Comparison of ENCODE assay signal across 1 cellular context in genomic region chr12:111600296-111600562, GRCh38.
TF ChIP-seq lines count a peak whose summit lies in the region.

No MANE protein-coding gene starts in this region.

TF ChIP-seq in HepG2, 621 proteins besides CTCF, POLR2A, EP300 and RAD21 (continued from another document and continues in another):
- TF ChIP-seq ZNF687 (CRISPR knock-in tag; IDR thresholded peaks at IDR 0.05) (no peak), ZNF362 (CRISPR knock-in tag; IDR thresholded peaks at IDR 0.05; ENCODE audit: borderline replicate concordance) (peak; percentile 84), ZBTB21 (CRISPR knock-in tag; IDR thresholded peaks at IDR 0.05) (no peak), ZFAT (CRISPR knock-in tag; conservative IDR thresholded peaks at IDR 0.05) (no peak), ZNF44 (CRISPR knock-in tag; IDR thresholded peaks at IDR 0.05) (no peak), AGO1 (IDR thresholded peaks at IDR 0.05; ENCODE audit: low read depth, low read length, poor library complexity, severe bottlenecking) (no peak), ZBTB8A (CRISPR knock-in tag; IDR thresholded peaks at IDR 0.05; ENCODE audit: borderline replicate concordance, low read depth) (no peak), ZFP36L1 (CRISPR knock-in tag; IDR thresholded peaks at IDR 0.05) (0 out of 2 replicates have a peak, but pooled peaks have one; percentile 25), BCL3 (CRISPR knock-in tag; IDR thresholded peaks at IDR 0.05) (no peak), ZNF879 (CRISPR knock-in tag; IDR thresholded peaks at IDR 0.05) (no peak), SOX13 (IDR thresholded peaks at IDR 0.05) (no peak), SOX13 (CRISPR knock-in tag; conservative IDR thresholded peaks at IDR 0.05 in 1 of 2, IDR thresholded peaks at IDR 0.05 in 1 of 2) (peak in 1 of 2 experiments; percentile 76; a peak in 2 of 4 replicates), MED1 (CRISPR knock-in tag; IDR thresholded peaks at IDR 0.05) (no peak; the same call in 1 of the 2 replicates), ZNF282 (IDR thresholded peaks at IDR 0.05; ENCODE audit: partially characterized antibody) (no peak), GMEB2 (CRISPR knock-in tag; IDR thresholded peaks at IDR 0.05; ENCODE audit: low read depth) (no peak), ZNF546 (CRISPR knock-in tag; conservative IDR thresholded peaks at IDR 0.05) (no peak), ZNF326 (CRISPR knock-in tag; IDR thresholded peaks at IDR 0.05; ENCODE audit: borderline replicate concordance) (no peak), SPEN (CRISPR knock-in tag; IDR thresholded peaks at IDR 0.05; ENCODE audit: low read depth) (no peak), SUZ12 (IDR thresholded peaks at IDR 0.05; ENCODE audit: low read depth, low read length) (no peak), SOX6 (IDR thresholded peaks at IDR 0.05) (no peak), SOX6 (CRISPR knock-in tag; IDR thresholded peaks at IDR 0.05) (peak; percentile 63), ZNF841 (CRISPR knock-in tag; IDR thresholded peaks at IDR 0.05; ENCODE audit: borderline replicate concordance) (no peak), HIVEP1 (CRISPR knock-in tag; IDR thresholded peaks at IDR 0.05) (no peak), ELF3 (CRISPR knock-in tag; IDR thresholded peaks at IDR 0.05) (no peak), DDIT3 (CRISPR knock-in tag; IDR thresholded peaks at IDR 0.05) (0 out of 2 replicates have a peak, but pooled peaks have one; percentile 52), ZNF598 (CRISPR knock-in tag; IDR thresholded peaks at IDR 0.05; ENCODE audit: borderline replicate concordance) (no peak), THRA (CRISPR knock-in tag; IDR thresholded peaks at IDR 0.05; ENCODE audit: borderline replicate concordance) (peak; percentile 14; the same call in 1 of the 2 replicates), ZSCAN31 (CRISPR knock-in tag; IDR thresholded peaks at IDR 0.05; ENCODE audit: low read depth) (no peak), HDAC2 (CRISPR knock-in tag; IDR thresholded peaks at IDR 0.05) (no peak), LCORL (IDR thresholded peaks at IDR 0.05) (no peak), LCORL (CRISPR knock-in tag; IDR thresholded peaks at IDR 0.05) (no peak), ZNF331 (CRISPR knock-in tag; IDR thresholded peaks at IDR 0.05) (no peak), HNF4A (CRISPR knock-in tag; IDR thresholded peaks at IDR 0.05) (peak; percentile 84), TIGD3 (CRISPR knock-in tag; IDR thresholded peaks at IDR 0.05; ENCODE audit: borderline replicate concordance) (no peak), MIXL1 (CRISPR knock-in tag; IDR thresholded peaks at IDR 0.05) (peak; percentile 69), RFXANK (CRISPR knock-in tag; IDR thresholded peaks at IDR 0.05) (peak; percentile 15; the same call in 1 of the 2 replicates), ATF1 (CRISPR knock-in tag; IDR thresholded peaks at IDR 0.05) (no peak), KMT2B (CRISPR knock-in tag; IDR thresholded peaks at IDR 0.05) (no peak; the same call in 1 of the 2 replicates), MAFK (conservative IDR thresholded peaks at IDR 0.05 in 1 of 2, IDR thresholded peaks at IDR 0.05 in 1 of 2; ENCODE audit: low read length in 2 of 2) (no peak), ZSCAN30 (CRISPR knock-in tag; IDR thresholded peaks at IDR 0.05) (no peak), SNAPC2 (CRISPR knock-in tag; IDR thresholded peaks at IDR 0.05) (no peak), ZNF562 (CRISPR knock-in tag; IDR thresholded peaks at IDR 0.05; ENCODE audit: borderline replicate concordance) (no peak), MYC (CRISPR knock-in tag; IDR thresholded peaks at IDR 0.05; ENCODE audit: borderline replicate concordance) (no peak), XBP1 (CRISPR knock-in tag; IDR thresholded peaks at IDR 0.05) (no peak), ZBTB42 (CRISPR knock-in tag; IDR thresholded peaks at IDR 0.05) (no peak), ZC3H13 (CRISPR knock-in tag; IDR thresholded peaks at IDR 0.05) (no peak), ZNF382 (CRISPR knock-in tag; IDR thresholded peaks at IDR 0.05; ENCODE audit: borderline replicate concordance) (no peak), GABPA (IDR thresholded peaks at IDR 0.05; ENCODE audit: low read depth, low read length) (no peak), GABPA (CRISPR knock-in tag; IDR thresholded peaks at IDR 0.05; ENCODE audit: low read depth) (no peak), TRIM24 (CRISPR knock-in tag; IDR thresholded peaks at IDR 0.05) (no peak), SAP130 (CRISPR knock-in tag; IDR thresholded peaks at IDR 0.05; ENCODE audit: low read depth) (peak; percentile 45), ZNF670 (CRISPR knock-in tag; IDR thresholded peaks at IDR 0.05; ENCODE audit: borderline replicate concordance) (no peak), GATAD2A (CRISPR knock-in tag; IDR thresholded peaks at IDR 0.05) (peak; percentile 44; the same call in 1 of the 2 replicates)
- TF ChIP-seq, protein P1, sequence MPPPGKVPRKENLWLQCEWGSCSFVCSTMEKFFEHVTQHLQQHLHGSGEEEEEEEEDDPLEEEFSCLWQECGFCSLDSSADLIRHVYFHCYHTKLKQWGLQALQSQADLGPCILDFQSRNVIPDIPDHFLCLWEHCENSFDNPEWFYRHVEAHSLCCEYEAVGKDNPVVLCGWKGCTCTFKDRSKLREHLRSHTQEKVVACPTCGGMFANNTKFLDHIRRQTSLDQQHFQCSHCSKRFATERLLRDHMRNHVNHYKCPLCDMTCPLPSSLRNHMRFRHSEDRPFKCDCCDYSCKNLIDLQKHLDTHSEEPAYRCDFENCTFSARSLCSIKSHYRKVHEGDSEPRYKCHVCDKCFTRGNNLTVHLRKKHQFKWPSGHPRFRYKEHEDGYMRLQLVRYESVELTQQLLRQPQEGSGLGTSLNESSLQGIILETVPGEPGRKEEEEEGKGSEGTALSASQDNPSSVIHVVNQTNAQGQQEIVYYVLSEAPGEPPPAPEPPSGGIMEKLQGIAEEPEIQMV (CRISPR knock-in tag; IDR thresholded peaks at IDR 0.05; ENCODE audit: low read depth): no peak
- TF ChIP-seq, protein P2, sequence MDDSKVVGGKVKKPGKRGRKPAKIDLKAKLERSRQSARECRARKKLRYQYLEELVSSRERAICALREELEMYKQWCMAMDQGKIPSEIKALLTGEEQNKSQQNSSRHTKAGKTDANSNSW (CRISPR knock-in tag; IDR thresholded peaks at IDR 0.05; ENCODE audit: borderline replicate concordance): no peak
- TF ChIP-seq, protein P3, sequence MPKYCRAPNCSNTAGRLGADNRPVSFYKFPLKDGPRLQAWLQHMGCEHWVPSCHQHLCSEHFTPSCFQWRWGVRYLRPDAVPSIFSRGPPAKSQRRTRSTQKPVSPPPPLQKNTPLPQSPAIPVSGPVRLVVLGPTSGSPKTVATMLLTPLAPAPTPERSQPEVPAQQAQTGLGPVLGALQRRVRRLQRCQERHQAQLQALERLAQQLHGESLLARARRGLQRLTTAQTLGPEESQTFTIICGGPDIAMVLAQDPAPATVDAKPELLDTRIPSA (CRISPR knock-in tag; IDR thresholded peaks at IDR 0.05; ENCODE audit: borderline replicate concordance): no peak
- TF ChIP-seq, protein P4, sequence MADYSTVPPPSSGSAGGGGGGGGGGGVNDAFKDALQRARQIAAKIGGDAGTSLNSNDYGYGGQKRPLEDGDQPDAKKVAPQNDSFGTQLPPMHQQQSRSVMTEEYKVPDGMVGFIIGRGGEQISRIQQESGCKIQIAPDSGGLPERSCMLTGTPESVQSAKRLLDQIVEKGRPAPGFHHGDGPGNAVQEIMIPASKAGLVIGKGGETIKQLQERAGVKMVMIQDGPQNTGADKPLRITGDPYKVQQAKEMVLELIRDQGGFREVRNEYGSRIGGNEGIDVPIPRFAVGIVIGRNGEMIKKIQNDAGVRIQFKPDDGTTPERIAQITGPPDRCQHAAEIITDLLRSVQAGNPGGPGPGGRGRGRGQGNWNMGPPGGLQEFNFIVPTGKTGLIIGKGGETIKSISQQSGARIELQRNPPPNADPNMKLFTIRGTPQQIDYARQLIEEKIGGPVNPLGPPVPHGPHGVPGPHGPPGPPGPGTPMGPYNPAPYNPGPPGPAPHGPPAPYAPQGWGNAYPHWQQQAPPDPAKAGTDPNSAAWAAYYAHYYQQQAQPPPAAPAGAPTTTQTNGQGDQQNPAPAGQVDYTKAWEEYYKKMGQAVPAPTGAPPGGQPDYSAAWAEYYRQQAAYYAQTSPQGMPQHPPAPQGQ (CRISPR knock-in tag; IDR thresholded peaks at IDR 0.05; ENCODE audit: borderline replicate concordance): no peak
